In genomic region chr14:52961060-52961639, GRCh38 we compare ENCODE assay signal across 8 cellular contexts. TPM values are rescaled to one million over a fixed set of nuclear protein-coding genes. Genes with fewer than 3 reads are reported as not detected.
DNase-seq lines count a peak whose midpoint lies in the region; ATAC-seq, FAIRE-seq and TF ChIP-seq lines count a peak whose summit lies in the region.

No MANE protein-coding gene starts in this region.

- intact Hi-C loops in sciatic nerve (cut with DNase I) = loop anchor here (10.0 kb wide), 1 partner anchor 94 kb away; no protein-coding TSS in a partner anchor

- H3K4me1 ChIP-seq in cardiac muscle cell (ENCODE audit: low read depth) = peaks cover 7% of the 10 kb centered on the region

- H3K27me3 ChIP-seq in cardiac muscle cell = no peaks in the 10 kb centered on the region

- FAIRE-seq in RCC 7860 (lab: Jason Lieb, UNC) = no peak

- DNase-seq in NK-92 treated with Interleukin-12 subunit alpha and Interleukin-12 subunit beta, amount 100 ng/mL, for 24 hours (lab: John Stamatoyannopoulos, UW) = peak; percentile 26
- DNase-seq in NK-92 (lab: John Stamatoyannopoulos, UW; ENCODE audit: unreplicated experiment) (no peak), HuH-7 (ENCODE audit: low spot score) (peak; percentile 40), RCC 7860 (ENCODE audit: low spot score) (peak; percentile 42), cardiac muscle cell (ENCODE audit: low read depth in 1 of 2, low spot score in 1 of 2) (peak; percentile 79 to 82), sciatic nerve (ENCODE audit: low spot score) (peak; percentile 66)
- peak; percentile 58 for DNase-seq in activated naive CD4-positive, alpha-beta T cell treated with Interleukin-2 at 50 U/mL for 16 hours

- H3K9me3 ChIP-seq in cardiac muscle cell (ENCODE audit: low read depth) = no peaks in the 10 kb centered on the region

- no peak overlapping the region for H3K4me3 ChIP-seq in cardiac muscle cell

- H3K36me3 ChIP-seq in cardiac muscle cell = no peaks in the 10 kb centered on the region

- ATAC-seq in sciatic nerve (peak; percentile 92), GM18520 (IDR thresholded peaks at IDR 0.05; ENCODE audit: unreplicated experiment) (no peak)

- TF ChIP-seq CTCF in cardiac muscle cell (IDR thresholded peaks at IDR 0.05; ENCODE audit: low read depth, low read length) = peak; percentile 62

- no peak overlapping the region for H3K27ac ChIP-seq in cardiac muscle cell

RNA-seq across cellular contexts. Expression of gene FERMT2, which starts 10.3 kb away (rescaled TPM):
- total RNA-seq in cardiac muscle cell = 79.8 and 114 TPM in 2 replicates
- polyA plus RNA-seq in cardiac muscle cell = 68.8 and 75.2 TPM in 2 replicates
- total RNA-seq in sciatic nerve = 210 TPM
